In the genomic region with DNA sequence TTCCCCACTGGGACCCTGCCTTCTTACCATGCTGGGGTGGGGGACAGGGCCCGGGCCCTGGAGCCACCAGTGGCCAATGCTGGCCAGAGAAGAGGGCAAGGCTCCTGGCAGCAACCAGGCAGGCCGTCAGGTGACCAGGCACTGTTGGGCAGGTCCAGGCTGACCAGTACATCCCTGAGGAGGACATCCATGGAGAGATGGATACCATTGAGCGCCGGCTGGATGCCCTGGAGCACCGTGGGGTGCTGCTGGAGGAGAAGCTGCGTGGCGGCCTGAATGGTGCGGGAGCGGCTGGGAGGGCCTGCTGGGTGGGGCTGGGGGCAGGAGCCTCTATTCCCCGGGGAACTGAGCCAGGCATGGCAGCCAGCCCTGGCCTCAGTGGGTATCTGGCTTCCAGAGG, we compare ENCODE assay signal across 17 cellular contexts. TPM values are rescaled to one million over a fixed set of nuclear protein-coding genes. Genes with fewer than 3 reads are reported as not detected.
"Had no signal": no experiment of that assay in that cellular context is flagged by ENCODE, and none has a peak within 500 bp of the region (broad histone marks: within the 10 kb centered on the region; RNA-seq: fewer than 3 reads in every experiment).

No MANE protein-coding gene starts in this region.

- H3K27me3 Mint-ChIP-seq: naive thymus-derived CD4-positive, alpha-beta T cell; stimulated activated memory B cell treated with anti-CD40 and anti-IgM and Interleukin-4, amounts not matched to agents 10 μg/mL and 1 μg/mL and 100 μg/mL, for 72 hours had no signal

- H3K27ac ChIP-seq: SK-N-MC had no signal

- H3K9me3 Mint-ChIP-seq: naive thymus-derived CD4-positive, alpha-beta T cell; stimulated activated memory B cell treated with anti-CD40 and anti-IgM and Interleukin-4, amounts not matched to agents 10 μg/mL and 1 μg/mL and 100 μg/mL, for 72 hours had no signal

- FAIRE-seq: endothelial cell of umbilical vein had no signal

- DNase-seq: activated CD4-positive, alpha-beta T cell treated with anti-CD3 and anti-CD28 coated beads for 48 hours; activated naive CD4-positive, alpha-beta T cell treated with Interleukin-2 at 50 U/mL for 16 hours; central memory CD4-positive, alpha-beta T cell; effector CD4-positive, alpha-beta T cell; hippocampal formation; midbrain; naive thymus-derived CD4-positive, alpha-beta T cell; spleen; stimulated activated CD4-positive, alpha-beta T cell treated with anti-CD3 and anti-CD28 coated beads, Interleukin-1b, Interleukin-23, amount 100 ng/mL, for 48 hours had no signal

- H3K4me3 Mint-ChIP-seq: naive thymus-derived CD4-positive, alpha-beta T cell; stimulated activated memory B cell treated with anti-CD40 and anti-IgM and Interleukin-4, amounts not matched to agents 10 μg/mL and 1 μg/mL and 100 μg/mL, for 72 hours had no signal

- H3K9me3 ChIP-seq: spleen had no signal

- H3K4me3 ChIP-seq: coronary artery, lung, SK-N-MC, spleen had no signal

- ATAC-seq: naive thymus-derived CD4-positive, alpha-beta T cell; stimulated activated memory B cell treated with anti-CD40 and anti-IgM and Interleukin-4, amounts not matched to agents 10 μg/mL and 1 μg/mL and 100 μg/mL, for 72 hours had no signal

RNA-seq across cellular contexts. Expression of a gene that starts 21.0 kb away (rescaled TPM):
- total RNA-seq: kidney epithelial cell; spleen; T-helper 1 cell treated with Interleukin-12 subunit alpha and Interleukin-12 subunit beta and Interleukin-4 antibody, amounts not matched to agents 30 ng/mL and 1 ng/mL, for 36 hours had no signal
- polyA plus RNA-seq: naive thymus-derived CD4-positive, alpha-beta T cell had no signal

RNA-seq across cellular contexts. Expression of a gene that starts 52.0 kb away (rescaled TPM):
- total RNA-seq: endothelial cell of umbilical vein; glomerular endothelial cell; kidney epithelial cell; naive thymus-derived CD4-positive, alpha-beta T cell; T-helper 1 cell treated with Interleukin-12 subunit alpha and Interleukin-12 subunit beta and Interleukin-4 antibody, amounts not matched to agents 30 ng/mL and 1 ng/mL, for 36 hours had no signal
- polyA plus RNA-seq: endothelial cell of umbilical vein; naive thymus-derived CD4-positive, alpha-beta T cell had no signal
